In genomic region chr17:50719924-50720805, GRCh38 we compare ENCODE assay signal across 8 cellular contexts. TPM values are rescaled to one million over a fixed set of nuclear protein-coding genes. Genes with fewer than 3 reads are reported as not detected.
DNase-seq lines count a peak whose midpoint lies in the region; ATAC-seq and TF ChIP-seq lines count a peak whose summit lies in the region.

No MANE protein-coding gene starts in this region.

- no peak for TF ChIP-seq RAD21 in liver (IDR thresholded peaks at IDR 0.05)

- H3K27ac ChIP-seq in ACC112 (ENCODE audit: low read depth, low read length) (peak overlapping the region; percentile 91), adrenal gland (peak overlapping the region; percentile 80 to 98 (median 95)), liver (ENCODE audit: low read depth in 1 of 2, low read length in 2 of 2) (peak overlapping the region; percentile 97 to 99), transverse colon (peak overlapping the region; percentile 97 to 99 (median 98))

- H3K9ac ChIP-seq in liver (ENCODE audit: low read depth in 1 of 2, low read length in 2 of 2), result peak overlapping the region; percentile 97 to 99

- 0 to 3% (median 1%) methylated on average over 19 to 25 of the region's 25 CpGs for WGBS in adrenal gland, 4 donors
- WGBS in liver, result under 1% methylated on average over 25 of the region's 25 CpGs
- WGBS in transverse colon (ENCODE audit: low coverage in 1 of 2), 2 donors, result 0 to 1% methylated on average over 16 to 25 of the region's 25 CpGs

- peaks cover 57% of the 10 kb centered on the region for H3K79me2 ChIP-seq in ACC112 (ENCODE audit: control insufficient read depth, insufficient read depth, low read length, unreplicated experiment)

- H3K4me1 ChIP-seq in ACC112 (ENCODE audit: control insufficient read depth, insufficient read depth, low read length, unreplicated experiment), result peaks cover 14% of the 10 kb centered on the region
- peaks cover 6 to 45% of the 10 kb centered on the region in 2 donors for H3K4me1 ChIP-seq in adrenal gland (replicated peaks in 1 of 2)
- H3K4me1 ChIP-seq in liver (ENCODE audit: control insufficient read depth in 4 of 4, insufficient read depth in 4 of 4, low read length in 3 of 4), result peaks cover 9 to 47% (median 38%) of the 10 kb centered on the region in 4 donors
- H3K4me1 ChIP-seq in transverse colon, result peaks cover 25 to 51% (median 44%) of the 10 kb centered on the region in 4 donors

- no peaks in the 10 kb centered on the region for H3K9me3 ChIP-seq in adrenal gland (replicated peaks in 1 of 3)
- no peaks in the 10 kb centered on the region for H3K9me3 ChIP-seq in liver (ENCODE audit: control insufficient read depth in 4 of 4, low read length in 3 of 4)
- H3K9me3 ChIP-seq in transverse colon, result no peaks in the 10 kb centered on the region

- H3K4me3 ChIP-seq in ACC112 (ENCODE audit: low read depth, low read length) (peak overlapping the region; percentile 83), HFF-Myc (replicated peaks; ENCODE audit: low read depth, low read length) (peak overlapping the region; percentile 88), adrenal gland (peak overlapping the region; percentile 25 to 89 (median 76)), liver (ENCODE audit: low read depth in 1 of 3, low read length in 3 of 3) (peak overlapping the region; percentile 82 to 95 (median 92)), transverse colon (peak overlapping the region; percentile 76 to 94 (median 89))

- TF ChIP-seq CTCF in HFF-Myc (IDR thresholded peaks at IDR 0.05; ENCODE audit: low read depth, low read length, missing control alignments) (no peak), adrenal gland (IDR thresholded peaks at IDR 0.05) (no peak), liver (IDR thresholded peaks at IDR 0.05; ENCODE audit: low read depth, low read length, missing input control) (no peak), transverse colon (IDR thresholded peaks at IDR 0.05) (no peak)

- intact Hi-C loops in adrenal gland (cut with DNase I), result no loop called here
- intact Hi-C loops in transverse colon (cut with DNase I; ENCODE audit: low total_unique reads), result no loop called here

- H2AFZ ChIP-seq in ACC112 (ENCODE audit: low read length, unreplicated experiment), result no peak overlapping the region

- DNase-seq in HFF-Myc (ENCODE audit: extremely low read depth, low read depth), result no peak
- no peak for DNase-seq in adrenal gland
- DNase-seq in transverse colon, result no peak
- no peak for DNase-seq in NCI-H2029 (lab: John Stamatoyannopoulos, UW)
- no peak for DNase-seq in ureter (ENCODE audit: low spot score)

- peaks cover 6% of the 10 kb centered on the region; the same call in 1 of the 2 replicates for H3K36me3 ChIP-seq in ACC112 (ENCODE audit: insufficient read depth, low read length)
- no peaks in the 10 kb centered on the region for H3K36me3 ChIP-seq in adrenal gland (replicated peaks in 1 of 2)
- no peaks in the 10 kb centered on the region for H3K36me3 ChIP-seq in liver (ENCODE audit: control insufficient read depth in 4 of 4, insufficient read depth in 3 of 4, low read depth in 1 of 4, low read length in 3 of 4)
- H3K36me3 ChIP-seq in transverse colon, result no peaks in the 10 kb centered on the region

- H3K27me3 ChIP-seq in ACC112 (ENCODE audit: insufficient read depth, low read length) (no peaks in the 10 kb centered on the region), adrenal gland (no peaks in the 10 kb centered on the region), liver (ENCODE audit: control insufficient read depth in 4 of 4, insufficient read depth in 4 of 4, low read length in 3 of 4) (no peaks in the 10 kb centered on the region), transverse colon (no peaks in the 10 kb centered on the region)

- in situ Hi-C loops in transverse colon (cut with MboI; ENCODE audit: low pct_ligation_motif_present in 1 of 4, low pct_unique_long_range_greater_than_20kb in 1 of 4, low sequenced_read_pairs in 3 of 4), result no loop called here

- no peak for ATAC-seq in GM21786 (IDR thresholded peaks at IDR 0.05; ENCODE audit: unreplicated experiment)

- no peak for TF ChIP-seq EP300 in transverse colon (IDR thresholded peaks at IDR 0.05; ENCODE audit: low read depth)

- TF ChIP-seq POLR2A in adrenal gland (IDR thresholded peaks at IDR 0.05) (no peak), transverse colon (IDR thresholded peaks at IDR 0.05) (no peak)

TF ChIP-seq in liver, 16 proteins besides CTCF, POLR2A, EP300 and RAD21:
- TF ChIP-seq, protein P1, sequence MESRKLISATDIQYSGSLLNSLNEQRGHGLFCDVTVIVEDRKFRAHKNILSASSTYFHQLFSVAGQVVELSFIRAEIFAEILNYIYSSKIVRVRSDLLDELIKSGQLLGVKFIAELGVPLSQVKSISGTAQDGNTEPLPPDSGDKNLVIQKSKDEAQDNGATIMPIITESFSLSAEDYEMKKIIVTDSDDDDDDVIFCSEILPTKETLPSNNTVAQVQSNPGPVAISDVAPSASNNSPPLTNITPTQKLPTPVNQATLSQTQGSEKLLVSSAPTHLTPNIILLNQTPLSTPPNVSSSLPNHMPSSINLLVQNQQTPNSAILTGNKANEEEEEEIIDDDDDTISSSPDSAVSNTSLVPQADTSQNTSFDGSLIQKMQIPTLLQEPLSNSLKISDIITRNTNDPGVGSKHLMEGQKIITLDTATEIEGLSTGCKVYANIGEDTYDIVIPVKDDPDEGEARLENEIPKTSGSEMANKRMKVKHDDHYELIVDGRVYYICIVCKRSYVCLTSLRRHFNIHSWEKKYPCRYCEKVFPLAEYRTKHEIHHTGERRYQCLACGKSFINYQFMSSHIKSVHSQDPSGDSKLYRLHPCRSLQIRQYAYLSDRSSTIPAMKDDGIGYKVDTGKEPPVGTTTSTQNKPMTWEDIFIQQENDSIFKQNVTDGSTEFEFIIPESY (IDR thresholded peaks at IDR 0.05), result no peak
- no peak for TF ChIP-seq FOXA1 (IDR thresholded peaks at IDR 0.05)
- no peak for TF ChIP-seq TAF1 (conservative IDR thresholded peaks at IDR 0.05)
- TF ChIP-seq MAX (IDR thresholded peaks at IDR 0.05), result no peak
- TF ChIP-seq HNF4A (conservative IDR thresholded peaks at IDR 0.05), result no peak
- TF ChIP-seq HNF4G (IDR thresholded peaks at IDR 0.05), result no peak
- TF ChIP-seq RXRA (IDR thresholded peaks at IDR 0.05), result no peak
- TF ChIP-seq JUND (IDR thresholded peaks at IDR 0.05), result no peak
- no peak for TF ChIP-seq EGR1 (IDR thresholded peaks at IDR 0.05; ENCODE audit: low read depth in 2 of 2)
- no peak for TF ChIP-seq NR2F2 (IDR thresholded peaks at IDR 0.05)
- TF ChIP-seq SP1 (IDR thresholded peaks at IDR 0.05), result no peak
- TF ChIP-seq YY1 (IDR thresholded peaks at IDR 0.05), result no peak
- TF ChIP-seq FOXA2 (IDR thresholded peaks at IDR 0.05), result no peak
- no peak for TF ChIP-seq GABPA (IDR thresholded peaks at IDR 0.05 in 1 of 2, conservative IDR thresholded peaks at IDR 0.05 in 1 of 2)
- TF ChIP-seq, protein P2, sequence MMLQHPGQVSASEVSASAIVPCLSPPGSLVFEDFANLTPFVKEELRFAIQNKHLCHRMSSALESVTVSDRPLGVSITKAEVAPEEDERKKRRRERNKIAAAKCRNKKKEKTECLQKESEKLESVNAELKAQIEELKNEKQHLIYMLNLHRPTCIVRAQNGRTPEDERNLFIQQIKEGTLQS (IDR thresholded peaks at IDR 0.05), result no peak
- no peak for TF ChIP-seq REST (IDR thresholded peaks at IDR 0.05)
TF ChIP-seq in liver: peak in this region for 0.

RNA-seq across cellular contexts. Expression of gene LUC7L3, which starts 0.8 kb away (rescaled TPM):
- total RNA-seq in adrenal gland, result 100 to 1,000 TPM in 1 of 8 donors, 10 to 100 TPM in 7; 16.1 to 142 (median 65.5) TPM
- polyA plus RNA-seq in adrenal gland, result 100 to 1,000 TPM in 2 of 3 donors, 10 to 100 TPM in 1; 95.4 to 248 (median 112) TPM
- 10 to 100 TPM; 26.0 to 26.5 TPM for total RNA-seq in liver
- 100 to 1,000 TPM in 1 of 2 donors, 10 to 100 TPM in 1; 15.5 to 126 TPM for polyA plus RNA-seq in liver
- 100 to 1,000 TPM in 3 of 4 donors, 10 to 100 TPM in 1; 62.8 to 984 (median 159) TPM for total RNA-seq in transverse colon
- 113 TPM for total RNA-seq in ureter

RNA-seq across cellular contexts. Expression of gene ANKRD40, which starts 12.5 kb away (rescaled TPM):
- total RNA-seq in adrenal gland (10 to 100 TPM; 24.8 to 46.4 (median 41.5) TPM), liver (10 to 100 TPM; 10.1 to 15.1 TPM), transverse colon (10 to 100 TPM; 18.7 to 30.8 (median 24.2) TPM), ureter (42.5 TPM)
- polyA plus RNA-seq in adrenal gland (10 to 100 TPM; 14.9 to 37.0 (median 18.7) TPM), liver (1 to 10 TPM; 6.2 to 9.3 TPM)

RNA-seq across cellular contexts. Expression of gene ANKRD40CL, which starts 47.2 kb away (rescaled TPM):
- not detected for total RNA-seq in adrenal gland
- polyA plus RNA-seq in adrenal gland, result not detected
- not detected for total RNA-seq in liver
- not detected for polyA plus RNA-seq in liver
- total RNA-seq in transverse colon, result 10 to 100 TPM; 40.8 to 86.0 (median 74.9) TPM
- total RNA-seq in ureter, result not detected

Comparison
In these comparisons a context has a peak if more than half of its experiments do, and no peak if none do; other contexts are left out.
1. RNA of gene ANKRD40CL, which starts 47.2 kb away (total RNA-seq): 40.8 to 86.0 TPM in transverse colon; not detected in ureter (single experiment), not detected in liver and not detected in adrenal gland; every median in the first group is over 10 times any median in the second.
2. Peak in every context shown above with its lines, with median percentiles within 50 percentile points of each other: H3K27ac ChIP-seq and H3K4me3 ChIP-seq.